11 cellular contexts compared by ENCODE assay signal in the genomic region with DNA sequence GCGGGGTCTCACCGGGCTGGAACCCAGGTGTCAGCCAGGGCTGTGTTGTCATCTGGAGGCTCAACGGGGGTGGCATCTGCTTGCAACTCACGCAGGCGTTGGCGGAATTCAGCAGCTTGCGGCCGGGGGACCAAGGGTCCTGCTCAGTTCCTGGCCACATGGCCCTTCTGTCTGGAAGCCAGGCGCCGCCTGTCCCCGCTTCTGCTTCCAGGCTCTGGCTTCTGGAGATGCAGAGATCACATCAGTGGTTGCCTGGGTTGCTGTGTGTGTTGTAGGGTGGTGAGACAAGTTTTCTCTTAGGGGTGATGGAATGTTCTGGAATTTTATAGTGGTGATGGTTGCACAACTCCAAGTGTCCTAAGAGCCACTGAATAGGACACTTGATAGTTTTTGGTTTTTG. TPM values are rescaled to one million over a fixed set of nuclear protein-coding genes. Genes with fewer than 3 reads are reported as not detected.
DNase-seq lines count a peak whose midpoint lies in the region; ATAC-seq lines count a peak whose summit lies in the region.
"Had no signal": no experiment of that assay in that cellular context is flagged by ENCODE, and none has a peak within 500 bp of the region (broad histone marks: within the 10 kb centered on the region; RNA-seq: fewer than 3 reads in every experiment).

No MANE protein-coding gene starts in this region.

- peak overlapping the region; percentile 14 for H3K27ac Mint-ChIP-seq in T-helper 17 cell
- peak overlapping the region; percentile 50 for H3K27ac Mint-ChIP-seq in stimulated activated effector memory CD8-positive, alpha-beta T cell treated with anti-CD3 and anti-CD28 coated beads, Interleukin-12 subunit alpha, Interleukin-12 subunit beta, amount 100 ng/mL, for 72 hours

- no peaks in the 10 kb centered on the region for H3K36me3 Mint-ChIP-seq in T-helper 17 cell (ENCODE audit: low read depth)
- peaks cover 18% of the 10 kb centered on the region for H3K36me3 Mint-ChIP-seq in stimulated activated effector memory CD8-positive, alpha-beta T cell treated with anti-CD3 and anti-CD28 coated beads, Interleukin-12 subunit alpha, Interleukin-12 subunit beta, amount 100 ng/mL, for 72 hours

- H3K4me3 ChIP-seq in GM23248 = no peak overlapping the region
- no peak overlapping the region for H3K4me3 ChIP-seq in H7 (ENCODE audit: insufficient read depth, low read depth, low read length)
- H3K4me3 ChIP-seq: esophagus squamous epithelium had no signal

- H2AFZ ChIP-seq in GM23248 = no peak overlapping the region

- H3K27me3 Mint-ChIP-seq in T-helper 17 cell = no peaks in the 10 kb centered on the region

- H3K4me1 Mint-ChIP-seq in T-helper 17 cell = peaks cover 8% of the 10 kb centered on the region
- H3K4me1 Mint-ChIP-seq in stimulated activated effector memory CD8-positive, alpha-beta T cell treated with anti-CD3 and anti-CD28 coated beads, Interleukin-12 subunit alpha, Interleukin-12 subunit beta, amount 100 ng/mL, for 72 hours = peaks cover 27% of the 10 kb centered on the region

- H3K27me3 ChIP-seq in GM23248 (replicated peaks; ENCODE audit: insufficient read depth) = no peaks in the 10 kb centered on the region
- no peaks in the 10 kb centered on the region for H3K27me3 ChIP-seq in H7 (ENCODE audit: control insufficient read depth, insufficient read depth, low read length)
- H3K27me3 ChIP-seq: esophagus squamous epithelium had no signal

- no peaks in the 10 kb centered on the region for H3K9me3 Mint-ChIP-seq in stimulated activated effector memory CD8-positive, alpha-beta T cell treated with anti-CD3 and anti-CD28 coated beads, Interleukin-12 subunit alpha, Interleukin-12 subunit beta, amount 100 ng/mL, for 72 hours

- no peak overlapping the region for H3K4me3 Mint-ChIP-seq in T-helper 17 cell
- peak overlapping the region; percentile 24 for H3K4me3 Mint-ChIP-seq in stimulated activated effector memory CD8-positive, alpha-beta T cell treated with anti-CD3 and anti-CD28 coated beads, Interleukin-12 subunit alpha, Interleukin-12 subunit beta, amount 100 ng/mL, for 72 hours

- no peaks in the 10 kb centered on the region for H4K20me1 ChIP-seq in GM23248 (ENCODE audit: insufficient read depth)

- no peak for ATAC-seq in T-helper 17 cell
- no peak for ATAC-seq in stimulated activated effector memory CD8-positive, alpha-beta T cell treated with anti-CD3 and anti-CD28 coated beads, Interleukin-12 subunit alpha, Interleukin-12 subunit beta, amount 100 ng/mL, for 72 hours
- ATAC-seq in HG02642 (IDR thresholded peaks at IDR 0.05; ENCODE audit: poor library complexity, unreplicated experiment) = no peak

- in situ Hi-C loops in GM23248 (cut with MboI) = no loop called here

- DNase-seq in GM23248 (peak; percentile 68), T-helper 17 cell (no peak), fibroblast of peridontal ligament (ENCODE audit: extremely low read depth) (peak; percentile 37), NOMO-1 (lab: John Stamatoyannopoulos, UW; ENCODE audit: unreplicated experiment in 2 of 2) (no peak), H7 (no peak)
- no peak for DNase-seq in stimulated activated effector memory CD8-positive, alpha-beta T cell treated with anti-CD3 and anti-CD28 coated beads, Interleukin-12 subunit alpha, Interleukin-12 subunit beta, amount 100 ng/mL, for 72 hours (ENCODE audit: low spot score in 2 of 2)
- DNase-seq: esophagus squamous epithelium; NCI-H446 treated with DMSO at 0.1 percent for 48 hours; occipital lobe; stimulated activated naive CD4-positive, alpha-beta T cell treated with Interleukin-2 at 50 U/mL for 16 hours had no signal

- H3K9ac ChIP-seq in GM23248 = peak overlapping the region; percentile 33; the same call in 1 of the 2 replicates

- H3K27ac ChIP-seq in GM23248 = peak overlapping the region; percentile 54

- no peaks in the 10 kb centered on the region for H3K9me3 ChIP-seq in GM23248 (ENCODE audit: low read depth)
- H3K9me3 ChIP-seq in T-helper 17 cell (ENCODE audit: control insufficient read depth, low read length, poor library complexity, severe bottlenecking) = no peaks in the 10 kb centered on the region
- H3K9me3 ChIP-seq: esophagus squamous epithelium had no signal

- H3K4me2 ChIP-seq in GM23248 (ENCODE audit: unreplicated experiment) = no peak overlapping the region

- peaks cover 84% of the 10 kb centered on the region for H3K79me2 ChIP-seq in GM23248 (ENCODE audit: insufficient read depth)

- peaks cover 6% of the 10 kb centered on the region; the same call in 1 of the 2 replicates for H3K4me1 ChIP-seq in GM23248 (ENCODE audit: insufficient read depth)

- no peaks in the 10 kb centered on the region for H3K36me3 ChIP-seq in GM23248 (ENCODE audit: low read depth)
- peaks cover 2% of the 10 kb centered on the region for H3K36me3 ChIP-seq in H7 (replicated peaks; ENCODE audit: control insufficient read depth, insufficient read depth, low read length)

- no peaks in the 10 kb centered on the region for H3F3A ChIP-seq in GM23248 (ENCODE audit: insufficient read depth)

- WGBS in GM23248 (ENCODE audit: low coverage in 1 of 2, low lambda C conversion rate in 2 of 2, missing lambda C conversion rate in 2 of 2), 2 experiments = 43 to 50% methylated on average over 11 of the region's 11 CpGs

- no peaks in the 10 kb centered on the region for H3K9me2 ChIP-seq in GM23248 (ENCODE audit: insufficient read depth)

RNA-seq across cellular contexts. Expression of a gene that starts 5.0 kb away (rescaled TPM):
- total RNA-seq in GM23248 (2014; rRNA removed; shearing (Covaris generic)) = 0.22 and 3.2 TPM in 2 replicates
- polyA plus RNA-seq in GM23248 (2016; fragmentation: Nextera tagmentation; extraction: Ambion mirVana) = 2.4 and 3.2 TPM in 2 replicates
- 1 to 10 TPM; 6.4 to 8.5 TPM for total RNA-seq in T-helper 17 cell
- 10.0 and 12.7 TPM in 2 replicates for total RNA-seq in H7 (2014; rRNA removed; shearing (Covaris generic))

RNA-seq across cellular contexts. Expression of a gene that starts 5.0 kb away (rescaled TPM):
- 110 and 185 TPM in 2 replicates for total RNA-seq in GM23248 (2014; rRNA removed; shearing (Covaris generic))
- polyA plus RNA-seq in GM23248 (2016; fragmentation: Nextera tagmentation; extraction: Ambion mirVana) = 73.9 and 81.9 TPM in 2 replicates
- total RNA-seq in T-helper 17 cell = 10 to 100 TPM; 19.2 to 20.7 TPM
- 33.4 and 35.7 TPM in 2 replicates for total RNA-seq in H7 (2014; rRNA removed; shearing (Covaris generic))

RNA-seq across cellular contexts. Expression of a gene that starts 24.9 kb away (rescaled TPM):
- 147 and 157 TPM in 2 replicates for total RNA-seq in GM23248 (2014; rRNA removed; shearing (Covaris generic))
- polyA plus RNA-seq in GM23248 (2016; fragmentation: Nextera tagmentation; extraction: Ambion mirVana) = 37.6 and 39.4 TPM in 2 replicates
- total RNA-seq in T-helper 17 cell = 100 to 1,000 TPM; 121 to 125 TPM
- 87.0 and 134 TPM in 2 replicates for total RNA-seq in H7 (2014; rRNA removed; shearing (Covaris generic))

RNA-seq across cellular contexts. Expression of a gene that starts 30.8 kb away (rescaled TPM):
- total RNA-seq in GM23248 (2014; rRNA removed; shearing (Covaris generic)) = 76.6 and 81.4 TPM in 2 replicates
- 9.5 and 15.2 TPM in 2 replicates for polyA plus RNA-seq in GM23248 (2016; fragmentation: Nextera tagmentation; extraction: Ambion mirVana)
- total RNA-seq in T-helper 17 cell = 100 to 1,000 TPM; 110 to 117 TPM
- 172 and 186 TPM in 2 replicates for total RNA-seq in H7 (2014; rRNA removed; shearing (Covaris generic))

RNA-seq across cellular contexts. Expression of a gene that starts 46.8 kb away (rescaled TPM):
- 8.9 and 11.0 TPM in 2 replicates for total RNA-seq in GM23248 (2014; rRNA removed; shearing (Covaris generic))
- 4.2 and 4.6 TPM in 2 replicates for polyA plus RNA-seq in GM23248 (2016; fragmentation: Nextera tagmentation; extraction: Ambion mirVana)
- total RNA-seq in T-helper 17 cell = 10 to 100 TPM; 37.9 to 46.5 TPM
- 20.5 and 21.2 TPM in 2 replicates for total RNA-seq in H7 (2014; rRNA removed; shearing (Covaris generic))

Comparison
In these comparisons a context has a peak if more than half of its experiments do, and no peak if none do; other contexts are left out.
1. DNase-seq: peak in GM23248 (single experiment) and fibroblast of peridontal ligament (single experiment); none in T-helper 17 cell (0 of 3), stimulated activated effector memory CD8-positive, alpha-beta T cell treated with anti-CD3 and anti-CD28 coated beads, Interleukin-12 subunit alpha, Interleukin-12 subunit beta, amount 100 ng/mL, for 72 hours (0 of 2), NOMO-1 (0 of 2) and H7 (single experiment).